Comparison of ENCODE assay signal across 18 cellular contexts in the genomic region with DNA sequence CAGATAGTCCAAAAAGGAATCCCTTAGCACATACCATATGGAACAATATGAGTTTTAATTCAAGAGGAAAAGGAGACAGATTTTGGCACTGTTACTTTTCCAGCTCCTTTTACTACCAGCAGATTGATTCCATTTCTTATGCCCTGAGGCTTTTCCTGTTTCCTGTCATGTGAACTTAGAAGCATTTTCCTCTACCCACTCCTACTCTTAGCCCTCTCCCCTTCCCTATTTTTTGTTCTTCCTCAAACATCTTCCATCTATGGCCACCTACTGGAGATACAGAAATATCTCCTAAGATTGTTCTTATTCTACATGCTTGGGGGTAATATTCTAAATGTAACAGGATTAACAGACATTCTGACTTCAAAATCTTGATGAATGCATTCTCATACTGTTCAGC.
DNase-seq lines count a peak whose midpoint lies in the region; ATAC-seq, FAIRE-seq and TF ChIP-seq lines count a peak whose summit lies in the region.
"Had no signal": no experiment of that assay in that cellular context is flagged by ENCODE, and none has a peak within 500 bp of the region (broad histone marks: within the 10 kb centered on the region; RNA-seq: fewer than 3 reads in every experiment).

No MANE protein-coding gene starts in this region.

- intact Hi-C loops in HepG2 (cut with micrococcal nuclease; ENCODE audit: unreplicated experiment) (no loop called here), right lobe of liver (cut with DNase I) (no loop called here), esophagus muscularis mucosa (cut with DNase I) (no loop called here)

- no peak for ATAC-seq in HepG2
- no peak for ATAC-seq in right lobe of liver
- no peak for ATAC-seq in activated CD4-positive, CD25-positive, alpha-beta regulatory T cell treated with anti-CD3 and anti-CD28 coated beads, Interleukin-2, amount 50 U/mL, for 24 hours
- ATAC-seq: upper lobe of right lung had no signal

- TF ChIP-seq EP300 in HepG2 (IDR thresholded peaks at IDR 0.05; ENCODE audit: low read depth in 2 of 2, low read length in 2 of 2) = no peak
- no peak for TF ChIP-seq EP300 in HepG2 (CRISPR knock-in tag; IDR thresholded peaks at IDR 0.05; ENCODE audit: borderline replicate concordance)
- no peak for TF ChIP-seq EP300 in esophagus muscularis mucosa (IDR thresholded peaks at IDR 0.05)

- H3K4me1 ChIP-seq in HepG2 (ENCODE audit: insufficient read depth, low read length) = 0 out of 2 replicates have a peak, but pooled peaks cover 9% of the 10 kb centered on the region
- peaks cover 0 to 11% (median 0%) of the 10 kb centered on the region in 4 donors for H3K4me1 ChIP-seq in right lobe of liver
- peaks cover 11% of the 10 kb centered on the region for H3K4me1 ChIP-seq in OCI-LY3 (ENCODE audit: low read length)
- H3K4me1 ChIP-seq in esophagus muscularis mucosa = peaks cover 7 to 29% (median 21%) of the 10 kb centered on the region in 4 donors

- no peak overlapping the region for H3K4me2 ChIP-seq in HepG2 (ENCODE audit: low read depth, low read length)
- no peak overlapping the region for H3K4me2 ChIP-seq in OCI-LY3 (ENCODE audit: low read length)

- in situ Hi-C loops in HepG2 (cut with HindIII; ENCODE audit: extremely low pct_ligation_motif_present, low pct_unique_long_range_greater_than_20kb) = no loop called here

- no peak overlapping the region for H2AFZ ChIP-seq in HepG2 (ENCODE audit: low read length)
- H2AFZ ChIP-seq in OCI-LY3 (ENCODE audit: low read depth, low read length) = no peak overlapping the region

- DNase-seq in HepG2 (ENCODE audit: low spot score) (no peak), right lobe of liver (no peak), epithelial cell of proximal tubule (ENCODE audit: low read depth) (no peak), KG1 (lab: John Stamatoyannopoulos, UW) (no peak), esophagus muscularis mucosa (ENCODE audit: extremely low spot score) (no peak)
- no peak for DNase-seq in activated naive CD4-positive, alpha-beta T cell treated with Interleukin-2 at 50 U/mL for 16 hours
- DNase-seq: activated T-cell treated with anti-CD3 and anti-CD28 coated beads, Interleukin-2, amount 50 U/mL, for 1 hour; amygdala; C1 segment of cervical spinal cord; effector CD4-positive, alpha-beta T cell; hippocampal formation; NCI-H1105 treated with DMSO at 0.1 percent for 48 hours; NCI-H526; nucleus accumbens; stimulated activated CD8-positive, alpha-beta memory T cell treated with anti-CD3 and anti-CD28 coated beads, Interleukin-4, amount 100 ng/mL, for 48 hours; upper lobe of right lung had no signal

- TF ChIP-seq CTCF in HepG2 (CRISPR knock-in tag; IDR thresholded peaks at IDR 0.05) (no peak), right lobe of liver (IDR thresholded peaks at IDR 0.05) (no peak), OCI-LY3 (IDR thresholded peaks at IDR 0.05; ENCODE audit: low read depth, low read length) (0 out of 2 replicates have a peak, but pooled peaks have one; percentile 5), epithelial cell of proximal tubule (conservative IDR thresholded peaks at IDR 0.05; ENCODE audit: low read depth, low read length) (peak; percentile 35), esophagus muscularis mucosa (IDR thresholded peaks at IDR 0.05) (no peak)

- no peaks in the 10 kb centered on the region for H4K20me1 ChIP-seq in HepG2 (ENCODE audit: insufficient read depth, low read length)
- no peaks in the 10 kb centered on the region for H4K20me1 ChIP-seq in OCI-LY3 (ENCODE audit: insufficient read depth, low read length)

- no peak for FAIRE-seq in HepG2 (lab: Jason Lieb, UNC)

- H3K9ac ChIP-seq in HepG2 (ENCODE audit: insufficient read depth, low read depth, low read length) (no peak overlapping the region), OCI-LY3 (ENCODE audit: low read length) (no peak overlapping the region)

- H3K27ac ChIP-seq in HepG2 (ENCODE audit: extremely low read length, insufficient read depth, low read length) (no peak overlapping the region), right lobe of liver (no peak overlapping the region), OCI-LY3 (ENCODE audit: low read length) (no peak overlapping the region), esophagus muscularis mucosa (replicated peaks in 1 of 4) (no peak overlapping the region)
- H3K27ac ChIP-seq: upper lobe of right lung had no signal

- CTCF ChIA-PET in HepG2 (lab: Yijun Ruan, JAX; ENCODE audit: low intra/inter-chr PET ratio, low total read pairs) = no interaction called here

- no peak for TF ChIP-seq RAD21 in HepG2 (CRISPR knock-in tag; IDR thresholded peaks at IDR 0.05)

- H3K36me3 ChIP-seq in HepG2 (replicated peaks in 1 of 2; ENCODE audit: control insufficient read depth in 1 of 2, insufficient read depth in 2 of 2, low read length in 2 of 2) (no peaks in the 10 kb centered on the region), right lobe of liver (no peaks in the 10 kb centered on the region), OCI-LY3 (replicated peaks; ENCODE audit: low read depth, low read length) (no peaks in the 10 kb centered on the region), esophagus muscularis mucosa (no peaks in the 10 kb centered on the region)
- H3K36me3 ChIP-seq: upper lobe of right lung had no signal

- POLR2A ChIA-PET in HepG2 (lab: Yijun Ruan, JAX) = no interaction called here

- no peak overlapping the region for H3K4me3 ChIP-seq in HepG2 (replicated peaks in 1 of 3; ENCODE audit: insufficient read depth in 1 of 3, low read depth in 2 of 3, low read length in 3 of 3)
- no peak overlapping the region for H3K4me3 ChIP-seq in right lobe of liver
- no peak overlapping the region for H3K4me3 ChIP-seq in OCI-LY3 (ENCODE audit: low read length)
- H3K4me3 ChIP-seq in epithelial cell of proximal tubule (ENCODE audit: low read depth, low read length) = no peak overlapping the region
- H3K4me3 ChIP-seq in esophagus muscularis mucosa = no peak overlapping the region
- H3K4me3 ChIP-seq: upper lobe of right lung had no signal

- BruUV-seq in HepG2 (replicated peaks; lab: Mats Ljungman, UMichigan) = no TSS peak

- H3K79me2 ChIP-seq in HepG2 (ENCODE audit: insufficient read depth, low read length) = no peaks in the 10 kb centered on the region
- H3K79me2 ChIP-seq in OCI-LY3 (ENCODE audit: low read length) = no peaks in the 10 kb centered on the region

- H3K27me3 ChIP-seq in HepG2 (ENCODE audit: control insufficient read depth in 1 of 2, insufficient read depth in 2 of 2, low read length in 2 of 2) = no peaks in the 10 kb centered on the region
- no peaks in the 10 kb centered on the region for H3K27me3 ChIP-seq in right lobe of liver
- H3K27me3 ChIP-seq in OCI-LY3 (ENCODE audit: low read depth, low read length) = no peaks in the 10 kb centered on the region
- no peaks in the 10 kb centered on the region for H3K27me3 ChIP-seq in esophagus muscularis mucosa
- H3K27me3 ChIP-seq: upper lobe of right lung had no signal

- no peaks in the 10 kb centered on the region for H3K9me3 ChIP-seq in HepG2 (ENCODE audit: low read length)
- no peaks in the 10 kb centered on the region for H3K9me3 ChIP-seq in right lobe of liver
- H3K9me3 ChIP-seq in OCI-LY3 (ENCODE audit: insufficient read depth, low read length) = no peaks in the 10 kb centered on the region
- H3K9me3 ChIP-seq in esophagus muscularis mucosa = no peaks in the 10 kb centered on the region
- H3K9me3 ChIP-seq: upper lobe of right lung had no signal

- TF ChIP-seq POLR2A in HepG2 (IDR thresholded peaks at IDR 0.05; ENCODE audit: insufficient read depth in 1 of 2, low read depth in 2 of 2, low read length in 2 of 2) (no peak), right lobe of liver (IDR thresholded peaks at IDR 0.05) (no peak), esophagus muscularis mucosa (IDR thresholded peaks at IDR 0.05; ENCODE audit: low read depth) (no peak)

TF ChIP-seq in HepG2, 621 proteins besides CTCF, POLR2A, EP300 and RAD21:
- TF ChIP-seq HNRNPK (IDR thresholded peaks at IDR 0.05; ENCODE audit: low read depth, low read length, poor library complexity, severe bottlenecking) (peak; percentile 15), RFXANK (CRISPR knock-in tag; IDR thresholded peaks at IDR 0.05) (no peak)

Comparison
In these comparisons a context has a peak if more than half of its experiments do, and no peak if none do; other contexts are left out.
1. CTCF ChIP-seq: peak in OCI-LY3 (single experiment) and epithelial cell of proximal tubule (single experiment); none in HepG2 (single experiment), right lobe of liver (0 of 4) and esophagus muscularis mucosa (0 of 3).